In genomic region chr6:161921602-161922400, GRCh38 we compare ENCODE assay signal across 15 cellular contexts.
DNase-seq lines count a peak whose midpoint lies in the region; ATAC-seq and TF ChIP-seq lines count a peak whose summit lies in the region.
"Had no signal": no experiment of that assay in that cellular context is flagged by ENCODE, and none has a peak within 500 bp of the region (broad histone marks: within the 10 kb centered on the region; RNA-seq: fewer than 3 reads in every experiment).

No MANE protein-coding gene starts in this region.

- TF ChIP-seq CTCF in MCF 10A (IDR thresholded peaks at IDR 0.05; ENCODE audit: unreplicated experiment) (no peak), breast epithelium (IDR thresholded peaks at IDR 0.05) (no peak), PC-3 (conservative IDR thresholded peaks at IDR 0.05; ENCODE audit: low read depth, low read length) (no peak), colonic mucosa (IDR thresholded peaks at IDR 0.05) (no peak), omental fat pad (IDR thresholded peaks at IDR 0.05) (no peak)

- H3K4me1 ChIP-seq in breast epithelium (no peaks in the 10 kb centered on the region), PC-3 (ENCODE audit: insufficient read depth, low read length) (peaks cover 50% of the 10 kb centered on the region), colonic mucosa (no peaks in the 10 kb centered on the region)
- H3K4me1 ChIP-seq: vagina had no signal

- no peaks in the 10 kb centered on the region for H3K36me3 ChIP-seq in breast epithelium
- H3K36me3 ChIP-seq in PC-3 (ENCODE audit: low read depth, low read length): no peaks in the 10 kb centered on the region
- no peaks in the 10 kb centered on the region for H3K36me3 ChIP-seq in colonic mucosa
- H3K36me3 ChIP-seq: vagina had no signal

- H3K36me3 Mint-ChIP-seq in MCF 10A (ENCODE audit: insufficient read depth, unreplicated experiment): no peaks in the 10 kb centered on the region
- H3K36me3 Mint-ChIP-seq: activated naive CD8-positive, alpha-beta T cell treated with anti-CD3 and anti-CD28 coated beads for 36 hours; CD4-positive, alpha-beta memory T cell had no signal

- H3K27me3 ChIP-seq in breast epithelium: no peaks in the 10 kb centered on the region
- no peaks in the 10 kb centered on the region for H3K27me3 ChIP-seq in PC-3 (ENCODE audit: low read length)
- H3K27me3 ChIP-seq in colonic mucosa: no peaks in the 10 kb centered on the region
- H3K27me3 ChIP-seq: body of pancreas, vagina had no signal

- H3K9ac ChIP-seq in PC-3 (ENCODE audit: low read length) (no peak overlapping the region), colonic mucosa (ENCODE audit: low read depth in 2 of 2, low read length in 2 of 2) (no peak overlapping the region)

- H3K9me3 Mint-ChIP-seq in MCF 10A (ENCODE audit: unreplicated experiment): no peaks in the 10 kb centered on the region
- H3K9me3 Mint-ChIP-seq: activated naive CD8-positive, alpha-beta T cell treated with anti-CD3 and anti-CD28 coated beads for 36 hours; CD4-positive, alpha-beta memory T cell had no signal

- no peak overlapping the region for H3K4me3 Mint-ChIP-seq in MCF 10A (ENCODE audit: unreplicated experiment)
- H3K4me3 Mint-ChIP-seq: activated CD4-positive, alpha-beta T cell treated with anti-CD3 and anti-CD28 coated beads for 36 hours; activated naive CD8-positive, alpha-beta T cell treated with anti-CD3 and anti-CD28 coated beads for 36 hours; CD4-positive, alpha-beta memory T cell had no signal

- peak overlapping the region; percentile 60 for H3K4me2 ChIP-seq in PC-3 (ENCODE audit: low read length)

- intact Hi-C loops in MCF 10A (cut with micrococcal nuclease) (loop anchor here (2.0 to 10.0 kb wide), 4 partner anchors 174 to 517 kb away; no protein-coding TSS in a partner anchor), breast epithelium (cut with DNase I; ENCODE audit: low total_unique reads) (no loop called here), PC-3 (cut with micrococcal nuclease) (no loop called here), colonic mucosa (cut with DNase I) (loop anchor here (5.0 to 10.0 kb wide), 2 partner anchors 84 to 507 kb away; no protein-coding TSS in a partner anchor)

- CTCF ChIA-PET in MCF 10A (lab: Yijun Ruan, JAX) (interaction anchor here (0.6 to 1.1 kb wide), 4 partner anchors 22 to 503 kb away, joined by 3 to 4 read pairs (median 3); no protein-coding TSS in a partner anchor), PC-3 (lab: Charles Lee) (no interaction called here)

- DNase-seq in MCF 10A (ENCODE audit: unreplicated experiment) (peak; percentile 78), breast epithelium (ENCODE audit: low spot score in 2 of 2) (no peak), PC-3 (no peak), foreskin melanocyte (peak; percentile 13), colonic mucosa (no peak), LoVo (ENCODE audit: low spot score) (no peak), omental fat pad (ENCODE audit: low spot score) (no peak)
- DNase-seq: activated CD4-positive, alpha-beta T cell treated with anti-CD3 and anti-CD28 coated beads for 36 hours; activated naive CD8-positive, alpha-beta T cell treated with anti-CD3 and anti-CD28 coated beads for 36 hours; body of pancreas; CD4-positive, alpha-beta memory T cell; NCI-H510A; stimulated activated CD8-positive, alpha-beta memory T cell treated with anti-CD3 and anti-CD28 coated beads, Interleukin-4, amount 100 ng/mL, for 48 hours had no signal

- H2AFZ ChIP-seq in PC-3 (ENCODE audit: low read length): no peak overlapping the region; the same call in 1 of the 2 replicates

- H3K9me2 ChIP-seq in PC-3 (replicated peaks; ENCODE audit: low read length): no peaks in the 10 kb centered on the region

- no peaks in the 10 kb centered on the region for H3K79me2 ChIP-seq in PC-3 (ENCODE audit: low read length)

- H3K27ac Mint-ChIP-seq in MCF 10A (ENCODE audit: low read depth, unreplicated experiment): peak overlapping the region; percentile 77
- H3K27ac Mint-ChIP-seq: activated CD4-positive, alpha-beta T cell treated with anti-CD3 and anti-CD28 coated beads for 36 hours; activated naive CD8-positive, alpha-beta T cell treated with anti-CD3 and anti-CD28 coated beads for 36 hours; CD4-positive, alpha-beta memory T cell had no signal

- BruUV-seq in MCF 10A (replicated peaks; lab: Mats Ljungman, UMichigan) (TSS peak; percentile 88), PC-3 (replicated peaks; lab: Mats Ljungman, UMichigan) (no TSS peak)

- ATAC-seq in PC-3 (no peak), GM18907 (IDR thresholded peaks at IDR 0.05; ENCODE audit: unreplicated experiment) (no peak), omental fat pad (ENCODE audit: low FRiP score) (no peak)

- peaks cover 20% of the 10 kb centered on the region for H3K4me1 Mint-ChIP-seq in MCF 10A (ENCODE audit: insufficient read depth, unreplicated experiment)
- H3K4me1 Mint-ChIP-seq: activated CD4-positive, alpha-beta T cell treated with anti-CD3 and anti-CD28 coated beads for 36 hours; activated naive CD8-positive, alpha-beta T cell treated with anti-CD3 and anti-CD28 coated beads for 36 hours; CD4-positive, alpha-beta memory T cell had no signal

- H3K9me3 ChIP-seq in breast epithelium (no peaks in the 10 kb centered on the region), PC-3 (ENCODE audit: low read length) (no peaks in the 10 kb centered on the region), colonic mucosa (no peaks in the 10 kb centered on the region)
- H3K9me3 ChIP-seq: body of pancreas, vagina had no signal

- H3F3A ChIP-seq in PC-3 (ENCODE audit: low read length, unreplicated experiment): no peaks in the 10 kb centered on the region

- POLR2A ChIA-PET in MCF 10A (lab: Yijun Ruan, JAX) (interaction anchor here (0.7 to 1.9 kb wide), 2 partner anchors 147 to 515 kb away, joined by 3 to 6 read pairs; no protein-coding TSS in a partner anchor), PC-3 (lab: Charles Lee; ENCODE audit: unreplicated experiment) (no interaction called here)

- H4K20me1 ChIP-seq in PC-3 (ENCODE audit: low read length): no peaks in the 10 kb centered on the region

- H3K27ac ChIP-seq in breast epithelium (no peak overlapping the region), PC-3 (ENCODE audit: low read length) (peak overlapping the region; percentile 82), colonic mucosa (no peak overlapping the region)
- H3K27ac ChIP-seq: vagina had no signal

- H3K4me3 ChIP-seq in breast epithelium (no peak overlapping the region), PC-3 (ENCODE audit: low read length) (no peak overlapping the region), colonic mucosa (no peak overlapping the region)
- H3K4me3 ChIP-seq: body of pancreas, vagina had no signal

- TF ChIP-seq POLR2A in breast epithelium (IDR thresholded peaks at IDR 0.05): no peak

- H3K27me3 Mint-ChIP-seq in MCF 10A (ENCODE audit: insufficient read depth, unreplicated experiment): no peaks in the 10 kb centered on the region
- H3K27me3 Mint-ChIP-seq: activated CD4-positive, alpha-beta T cell treated with anti-CD3 and anti-CD28 coated beads for 36 hours; activated naive CD8-positive, alpha-beta T cell treated with anti-CD3 and anti-CD28 coated beads for 36 hours; CD4-positive, alpha-beta memory T cell had no signal

Comparison
In these comparisons a context has a peak if more than half of its experiments do, and no peak if none do; other contexts are left out.
1. DNase-seq: peak in MCF 10A (single experiment) and foreskin melanocyte (single experiment); none in breast epithelium (0 of 2), PC-3 (single experiment), colonic mucosa (single experiment), LoVo (single experiment) and omental fat pad (single experiment).
2. intact Hi-C loops: an anchor here in MCF 10A (2.0 to 10.0 kb wide) and colonic mucosa (5.0 to 10.0 kb wide); none called in breast epithelium and PC-3.